11 cellular contexts compared by ENCODE assay signal in the genomic region with DNA sequence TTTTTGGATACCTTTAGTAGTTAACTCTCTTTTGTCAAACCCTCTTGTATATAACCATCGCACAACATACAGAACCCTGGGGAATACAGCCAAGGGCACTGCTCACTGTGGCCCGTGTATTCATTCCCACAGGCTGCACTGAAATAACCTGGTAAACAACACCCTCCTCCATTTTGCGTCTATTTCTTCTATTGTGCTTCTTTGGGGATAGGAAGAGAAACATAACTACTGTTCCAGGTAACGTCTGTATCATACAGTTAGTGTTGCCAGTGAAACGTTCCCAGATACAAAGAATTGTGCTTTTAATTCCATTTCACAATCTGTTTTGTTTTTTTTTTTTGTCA. TPM values are rescaled to one million over a fixed set of nuclear protein-coding genes. Genes with fewer than 3 reads are reported as not detected.
DNase-seq lines count a peak whose midpoint lies in the region; ATAC-seq and TF ChIP-seq lines count a peak whose summit lies in the region.
"Had no signal": no experiment of that assay in that cellular context is flagged by ENCODE, and none has a peak within 500 bp of the region (broad histone marks: within the 10 kb centered on the region; RNA-seq: fewer than 3 reads in every experiment).

No MANE protein-coding gene starts in this region.

- peaks cover 56 to 78% (median 70%) of the 10 kb centered on the region in 11 experiments for H3K36me3 ChIP-seq in BLaER1 treated with 17β-estradiol and CSF1 and Interleukin-3, amounts not matched to agents 10 nM and 100 nM
- H3K36me3 ChIP-seq in PC-9 (ENCODE audit: low read depth): no peaks in the 10 kb centered on the region

- H4K20me1 ChIP-seq in BLaER1 treated with 17β-estradiol and CSF1 and Interleukin-3, amounts not matched to agents 10 nM and 100 nM: peaks cover 0 to 31% (median 3%) of the 10 kb centered on the region in 11 experiments; a peak in 6 of 22 replicates
- no peaks in the 10 kb centered on the region; the same call in 1 of the 2 replicates for H4K20me1 ChIP-seq in PC-9 (ENCODE audit: insufficient read depth)

- H3K36me3 Mint-ChIP-seq in osteocyte (ENCODE audit: unreplicated experiment): peaks cover 36% of the 10 kb centered on the region

- no peaks in the 10 kb centered on the region for H3K9me3 ChIP-seq in BLaER1 treated with 17β-estradiol and CSF1 and Interleukin-3, amounts not matched to agents 10 nM and 100 nM (replicated peaks in 1 of 11)
- no peaks in the 10 kb centered on the region for H3K9me3 ChIP-seq in PC-9 (ENCODE audit: insufficient read depth, low read depth)

- H3K4me1 Mint-ChIP-seq in osteocyte (ENCODE audit: unreplicated experiment): peaks cover 24% of the 10 kb centered on the region

- peaks cover 48% of the 10 kb centered on the region for H3F3A ChIP-seq in PC-9 (ENCODE audit: insufficient read depth, low read depth)

- H3K27me3 ChIP-seq in BLaER1 treated with 17β-estradiol and CSF1 and Interleukin-3, amounts not matched to agents 10 nM and 100 nM: no peaks in the 10 kb centered on the region
- H3K27me3 ChIP-seq in PC-9 (ENCODE audit: insufficient read depth, low read depth): no peaks in the 10 kb centered on the region
- H3K27me3 ChIP-seq in dorsolateral prefrontal cortex: no peaks in the 10 kb centered on the region

- H3K27ac Mint-ChIP-seq in osteocyte (ENCODE audit: unreplicated experiment): peak overlapping the region; percentile 88

- peak overlapping the region in 10 of 11 experiments; percentile 46 to 80 (median 68); a peak in 17 of 22 replicates for H3K4me2 ChIP-seq in BLaER1 treated with 17β-estradiol and CSF1 and Interleukin-3, amounts not matched to agents 10 nM and 100 nM
- H3K4me2 ChIP-seq in PC-9: peak overlapping the region; percentile 75

- H3K27me3 Mint-ChIP-seq in osteocyte (ENCODE audit: unreplicated experiment): no peaks in the 10 kb centered on the region

- ATAC-seq in GM21447 (IDR thresholded peaks at IDR 0.05; ENCODE audit: unreplicated experiment): no peak
- no peak for ATAC-seq in HG03442 (IDR thresholded peaks at IDR 0.05; ENCODE audit: unreplicated experiment)

- peaks cover 58 to 75% (median 70%) of the 10 kb centered on the region in 10 experiments for H3K4me1 ChIP-seq in BLaER1 treated with 17β-estradiol and CSF1 and Interleukin-3, amounts not matched to agents 10 nM and 100 nM
- peaks cover 35% of the 10 kb centered on the region for H3K4me1 ChIP-seq in PC-9 (replicated peaks; ENCODE audit: insufficient read depth)

- no TSS peak for BruUV-seq in PC-9 (replicated peaks; lab: Mats Ljungman, UMichigan)

- H3K79me2 ChIP-seq in PC-9 (ENCODE audit: low read depth): peaks cover 34% of the 10 kb centered on the region; the same call in 1 of the 2 replicates

- POLR2A ChIA-PET in PC-9 (lab: Charles Lee; ENCODE audit: unreplicated experiment): no interaction called here

- CTCF ChIA-PET in PC-9 (lab: Charles Lee): no interaction called here

- no peak overlapping the region for H2AFZ ChIP-seq in PC-9

- no peaks in the 10 kb centered on the region for H3K9me3 Mint-ChIP-seq in osteocyte (ENCODE audit: unreplicated experiment)

- no peaks in the 10 kb centered on the region for H3K9me2 ChIP-seq in PC-9 (ENCODE audit: insufficient read depth)

- TF ChIP-seq CTCF in PC-9 (conservative IDR thresholded peaks at IDR 0.05): no peak
- no peak for TF ChIP-seq CTCF in dorsolateral prefrontal cortex (IDR thresholded peaks at IDR 0.05 in 54 of 56, conservative IDR thresholded peaks at IDR 0.05 in 2 of 56; ENCODE audit: low read depth in 1 of 56, partially characterized antibody in 56 of 56)
- TF ChIP-seq CTCF in osteocyte (IDR thresholded peaks at IDR 0.05): no peak

- peak overlapping the region in 3 of 11 experiments; percentile 68 to 74 (median 72); a peak in 6 of 22 replicates for H3K27ac ChIP-seq in BLaER1 treated with 17β-estradiol and CSF1 and Interleukin-3, amounts not matched to agents 10 nM and 100 nM
- H3K27ac ChIP-seq in PC-9 (peak overlapping the region; percentile 95), dorsolateral prefrontal cortex (peak overlapping the region; percentile 20 to 95 (median 89))

- no peak overlapping the region for H3K9ac ChIP-seq in BLaER1 treated with 17β-estradiol and CSF1 and Interleukin-3, amounts not matched to agents 10 nM and 100 nM

- DNase-seq in PC-9: no peak
- DNase-seq in dorsolateral prefrontal cortex: no peak
- DNase-seq in osteocyte (ENCODE audit: extremely low spot score, unreplicated experiment): no peak
- DNase-seq in amygdala (lab: John Stamatoyannopoulos, UW): no peak
- no peak for DNase-seq in nucleus accumbens (lab: John Stamatoyannopoulos, UW)
- DNase-seq: activated CD4-positive, CD25-positive, alpha-beta regulatory T cell treated with anti-CD3 and anti-CD28 coated beads, Interleukin-2, amount 50 U/mL, for 72 hours; DMS79; stimulated activated CD4-positive, alpha-beta T cell treated with anti-CD3 and anti-CD28 coated beads, Interleukin-2, amount 100 ng/mL, for 48 hours had no signal

- intact Hi-C loops in PC-9 (cut with micrococcal nuclease; ENCODE audit: unreplicated experiment): loop anchor here (1.0 to 5.0 kb wide), 3 partner anchors 39 to 86 kb away; a partner anchor contains a TSS
- intact Hi-C loops in dorsolateral prefrontal cortex (cut with DNase I): loop anchor here in 1 of 2 donors (5.0 kb wide), 1 partner anchor 41 kb away; a partner anchor contains a TSS

- no peak overlapping the region for H3K4me3 ChIP-seq in BLaER1 treated with 17β-estradiol and CSF1 and Interleukin-3, amounts not matched to agents 10 nM and 100 nM
- H3K4me3 ChIP-seq in PC-9 (peak overlapping the region; percentile 32; the same call in 1 of the 2 replicates), dorsolateral prefrontal cortex (peak overlapping the region in 2 of 59 donors; percentile 2 to 5)

- no peak overlapping the region for H3K4me3 Mint-ChIP-seq in osteocyte (ENCODE audit: unreplicated experiment)

RNA-seq across cellular contexts. Expression of a gene that starts 9.6 kb away (rescaled TPM):
- total RNA-seq in PC-9 (2021) (29.2 and 29.4 TPM in 2 replicates), dorsolateral prefrontal cortex (100 to 1,000 TPM in 71 of 120 experiments, 10 to 100 TPM in 49; 66.2 to 164 (median 106) TPM), osteocyte (13.7 and 14.5 TPM in 2 replicates)

RNA-seq across cellular contexts. Expression of a gene that starts 39.5 kb away (rescaled TPM):
- 61.8 and 66.9 TPM in 2 replicates for total RNA-seq in PC-9 (2021)
- total RNA-seq in dorsolateral prefrontal cortex: 10 to 100 TPM; 21.4 to 70.9 (median 41.3) TPM
- total RNA-seq in osteocyte: 42.3 and 43.5 TPM in 2 replicates

RNA-seq across cellular contexts. Expression of a gene that starts 42.5 kb away (rescaled TPM):
- total RNA-seq in PC-9 (2021) (27.2 and 36.7 TPM in 2 replicates), dorsolateral prefrontal cortex (100 to 1,000 TPM in 4 of 120 experiments, 10 to 100 TPM in 116; 54.2 to 101 (median 79.0) TPM), osteocyte (49.6 and 52.6 TPM in 2 replicates)
